Comparison of ENCODE assay signal across 11 cellular contexts in the genomic region with DNA sequence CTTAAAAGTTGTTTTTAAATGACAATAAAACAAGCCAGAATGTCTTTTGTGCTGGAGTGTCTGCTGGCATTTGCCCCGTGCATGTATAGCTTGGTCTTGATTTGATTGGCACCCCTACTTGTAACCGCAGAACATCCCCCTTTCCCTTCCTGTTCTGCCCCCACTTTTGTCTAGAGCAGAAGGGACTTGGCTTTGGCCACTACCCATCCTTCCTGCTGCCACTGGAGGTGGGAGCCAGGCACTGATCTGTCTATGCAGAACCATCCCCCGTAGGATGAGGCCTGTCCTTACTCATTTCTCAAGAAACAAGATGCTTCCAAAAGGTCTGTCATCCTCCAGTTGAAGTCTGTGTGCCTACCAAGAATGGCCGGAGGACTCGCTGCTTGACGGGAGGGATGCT. TPM values are rescaled to one million over a fixed set of nuclear protein-coding genes. Genes with fewer than 3 reads are reported as not detected.
A peak's percentile ranks its signal among the peaks of the same experiment; 100 is the strongest.
DNase-seq lines count a peak whose midpoint lies in the region; ATAC-seq and TF ChIP-seq lines count a peak whose summit lies in the region.
"Had no signal": no experiment of that assay in that cellular context is flagged by ENCODE, and none has a peak within 500 bp of the region (broad histone marks: within the 10 kb centered on the region; RNA-seq: fewer than 3 reads in every experiment).

No MANE protein-coding gene starts in this region.

- peak overlapping the region; percentile 90 for H3K27ac Mint-ChIP-seq in endothelial cell (ENCODE audit: unreplicated experiment)

- 58% methylated on average over 6 of the region's 6 CpGs for WGBS in prostate gland

- peaks cover 0 to 10% of the 10 kb centered on the region in 2 donors for H3K36me3 ChIP-seq in prostate gland

- ATAC-seq in HG02885 (IDR thresholded peaks at IDR 0.05; ENCODE audit: poor library complexity, unreplicated experiment): no peak

- peaks cover 39% of the 10 kb centered on the region for H3K36me3 Mint-ChIP-seq in endothelial cell (ENCODE audit: low read depth, unreplicated experiment)

- no peak for TF ChIP-seq POLR2A in prostate gland (IDR thresholded peaks at IDR 0.05)

- DNase-seq in CD1c-positive myeloid dendritic cell (ENCODE audit: extremely low spot score): peak; percentile 66
- peak; percentile 18 to 33 for DNase-seq in Kasumi-1 (lab: John Stamatoyannopoulos, UW)
- no peak for DNase-seq in endothelial cell (ENCODE audit: low spot score)
- DNase-seq in prostate gland (ENCODE audit: low spot score): no peak
- no peak for DNase-seq in SIG-M5 treated with dmso at 0.1 percent for 504 hours (lab: John Stamatoyannopoulos, UW; ENCODE audit: unreplicated experiment)
- no peak for DNase-seq in NCI-H2227 treated with DMSO at 0.1 percent for 48 hours (lab: John Stamatoyannopoulos, UW)
- DNase-seq in stimulated activated CD4-positive, alpha-beta T cell treated with anti-CD3 and anti-CD28 coated beads, Interleukin-1b, Interleukin-23, amount 100 ng/mL, for 48 hours: no peak
- DNase-seq: DMS153, NCI-H187 had no signal

- intact Hi-C loops in prostate gland (cut with DNase I): loop anchor here (5.0 kb wide), 1 partner anchor 97 kb away; a partner anchor contains a TSS

- H3K4me1 ChIP-seq in prostate gland (replicated peaks): peaks cover 7% of the 10 kb centered on the region

- peaks cover 20% of the 10 kb centered on the region for H3K27me3 Mint-ChIP-seq in endothelial cell (ENCODE audit: unreplicated experiment)

- H3K4me3 ChIP-seq in prostate gland: no peak overlapping the region

- peaks cover 77% of the 10 kb centered on the region for H3K4me1 Mint-ChIP-seq in endothelial cell (ENCODE audit: unreplicated experiment)

- peak overlapping the region; percentile 87 for H3K4me3 Mint-ChIP-seq in endothelial cell (ENCODE audit: unreplicated experiment)

- H3K9me3 Mint-ChIP-seq in endothelial cell (ENCODE audit: unreplicated experiment): no peaks in the 10 kb centered on the region

- H3K27me3 ChIP-seq in prostate gland (replicated peaks; ENCODE audit: insufficient read depth): no peaks in the 10 kb centered on the region
- H3K27me3 ChIP-seq: pancreas had no signal

- peak overlapping the region; percentile 85 for H3K27ac ChIP-seq in prostate gland

- TF ChIP-seq CTCF in endothelial cell (IDR thresholded peaks at IDR 0.05; ENCODE audit: unreplicated experiment) (no peak), prostate gland (IDR thresholded peaks at IDR 0.05) (no peak)

- H3K9me3 ChIP-seq in prostate gland: no peaks in the 10 kb centered on the region
- H3K9me3 ChIP-seq: pancreas had no signal

RNA-seq across cellular contexts. Expression of a gene that starts 1.2 kb away (rescaled TPM):
- total RNA-seq in endothelial cell (ENCODE audit: unreplicated experiment) (72.7 TPM), prostate gland (10 to 100 TPM; 27.4 to 30.9 TPM)

RNA-seq across cellular contexts. Expression of a gene that starts 46.2 kb away (rescaled TPM):
- total RNA-seq in endothelial cell (ENCODE audit: unreplicated experiment) (69.4 TPM), prostate gland (10 to 100 TPM; 26.1 to 70.0 TPM)

Comparison
In these comparisons a context has a peak if more than half of its experiments do, and no peak if none do; other contexts are left out.
1. DNase-seq: peak in CD1c-positive myeloid dendritic cell (single experiment) and Kasumi-1 (2 of 2); none in endothelial cell (single experiment), prostate gland (single experiment), SIG-M5 treated with dmso at 0.1 percent for 504 hours (single experiment), NCI-H2227 treated with DMSO at 0.1 percent for 48 hours (single experiment) and stimulated activated CD4-positive, alpha-beta T cell treated with anti-CD3 and anti-CD28 coated beads, Interleukin-1b, Interleukin-23, amount 100 ng/mL, for 48 hours (single experiment).